ENCODE assay signal across 38 cellular contexts in the genomic region with DNA sequence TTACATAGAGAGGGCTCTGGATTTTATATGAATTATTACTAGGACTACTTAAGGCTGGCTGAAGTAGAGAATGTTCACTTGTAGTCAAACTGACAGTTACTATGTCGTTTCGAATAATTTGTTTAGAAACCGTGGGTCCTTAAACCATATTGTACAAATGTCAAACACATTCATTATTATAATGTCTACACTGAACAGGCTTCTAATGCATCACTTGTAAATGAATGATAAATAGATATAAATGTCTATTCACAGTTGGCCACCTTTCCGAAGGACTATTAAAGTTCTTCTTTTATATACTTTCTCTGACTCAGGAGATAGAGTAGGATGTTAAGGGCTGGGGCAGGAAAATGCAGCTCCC.
"Had no signal": no experiment of that assay in that cellular context is flagged by ENCODE, and none has a peak within 500 bp of the region (broad histone marks: within the 10 kb centered on the region; RNA-seq: fewer than 3 reads in every experiment).

No MANE protein-coding gene starts in this region.

- H3K27ac ChIP-seq: adrenal gland, ascending aorta, body of pancreas, brain microvascular endothelial cell, breast epithelium, cardiac muscle cell had no signal

- H3K36me3 ChIP-seq: adrenal gland, ascending aorta, brain microvascular endothelial cell, breast epithelium, cardiac muscle cell had no signal

- H3K27me3 ChIP-seq: adrenal gland, ascending aorta, body of pancreas, brain microvascular endothelial cell, breast epithelium, cardiac muscle cell had no signal

- DNase-seq: activated effector memory CD4-positive, alpha-beta T cell treated with anti-CD3 and anti-CD28 coated beads, Interleukin-2, amount 50 U/mL, for 16 hours; activated effector memory CD4-positive, alpha-beta T cell treated with Interleukin-2 at 50 U/mL for 16 hours; activated gamma-delta T cell; activated gamma-delta T cell treated with Interleukin-2 at 50 U/mL for 16 hours; activated naive CD4-positive, alpha-beta T cell; activated naive CD4-positive, alpha-beta T cell treated with anti-CD3 and anti-CD28 coated beads for 36 hours; activated naive CD4-positive, alpha-beta T cell treated with anti-CD3 and anti-CD28 coated beads, Interleukin-2, amount 10 ng/mL, durations not matched to agents 7 days and 5 days; activated naive CD4-positive, alpha-beta T cell treated with anti-CD3 and anti-CD28 coated beads, Interleukin-2, amount 50 U/mL, for 16 hours; activated naive CD4-positive, alpha-beta T cell treated with Interleukin-2 at 50 U/mL for 16 hours; activated naive CD8-positive, alpha-beta T cell treated with anti-CD3 and anti-CD28 coated beads for 36 hours; activated naive CD8-positive, alpha-beta T cell treated with anti-CD3 and anti-CD28 coated beads, Interleukin-2, amount 10 ng/mL, durations not matched to agents 7 days and 5 days; activated naive CD8-positive, alpha-beta T cell treated with anti-CD3 and anti-CD28 coated beads, Interleukin-2, amount 50 U/mL, for 24 hours; activated T-cell treated with anti-CD3 and anti-CD28 coated beads, Interleukin-2, amount 50 U/mL, for 1 hour; activated T-cell treated with anti-CD3 and anti-CD28 coated beads, Interleukin-2, amount 50 U/mL, for 24 hours; activated T-cell treated with anti-CD3 and anti-CD28 coated beads, Interleukin-2, amount 50 U/mL, for 4 hours; activated T-cell treated with anti-CD3 and anti-CD28 coated beads, Interleukin-2, amount 50 U/mL, for 48 hours; activated T-cell treated with anti-CD3 and anti-CD28 coated beads, Interleukin-2, amount 50 U/mL, for 72 hours; adrenal gland; amniotic stem cell; amygdala; anterior cingulate cortex; aorta; body of pancreas; brain microvascular endothelial cell; caudate nucleus; central memory CD4-positive, alpha-beta T cell; cerebellar nuclear complex had no signal

- H3K4me3 Mint-ChIP-seq: activated naive CD4-positive, alpha-beta T cell treated with anti-CD3 and anti-CD28 coated beads for 36 hours; activated naive CD4-positive, alpha-beta T cell treated with anti-CD3 and anti-CD28 coated beads, Interleukin-2, amount 10 ng/mL, durations not matched to agents 7 days and 5 days; activated naive CD4-positive, alpha-beta T cell treated with anti-CD3 and anti-CD28 coated beads, Interleukin-2, amount 50 U/mL, for 24 hours; activated naive CD8-positive, alpha-beta T cell; activated naive CD8-positive, alpha-beta T cell treated with anti-CD3 and anti-CD28 coated beads for 36 hours; activated naive CD8-positive, alpha-beta T cell treated with anti-CD3 and anti-CD28 coated beads, Interleukin-2, amount 10 ng/mL, durations not matched to agents 7 days and 5 days; activated naive CD8-positive, alpha-beta T cell treated with anti-CD3 and anti-CD28 coated beads, Interleukin-2, amount 50 U/mL, for 24 hours; activated T-cell treated with anti-CD3 and anti-CD28 coated beads, Interleukin-2, amount 50 U/mL, for 24 hours; activated T-cell treated with anti-CD3 and anti-CD28 coated beads, Interleukin-2, amount 50 U/mL, for 4 hours; activated T-cell treated with anti-CD3 and anti-CD28 coated beads, Interleukin-2, amount 50 U/mL, for 72 hours; activated T-helper 1 cell treated with anti-CD3 and anti-CD28 coated beads, Interleukin-12 subunit alpha, Interleukin-12 subunit beta, Interleukin-2, Interleukin-4 antibody, amounts not matched to agents 30 ng/mL and 10 ng/mL and 1 ng/mL, durations not matched to agents 14 hours and 24 hours and 36 hours; activated T-helper 17 cell treated with anti-CD3 and anti-CD28 coated beads, Interleukin-2, amount 50 U/mL, for 72 hours; brain; central memory CD8-positive, alpha-beta T cell had no signal

- ATAC-seq: activated naive CD4-positive, alpha-beta T cell treated with anti-CD3 and anti-CD28 coated beads, Interleukin-2, amount 50 U/mL, for 72 hours; activated naive CD8-positive, alpha-beta T cell treated with anti-CD3 and anti-CD28 coated beads, Interleukin-2, amount 50 U/mL, for 24 hours; activated T-cell treated with anti-CD3 and anti-CD28 coated beads, Interleukin-2, amount 50 U/mL, for 4 hours; activated T-cell treated with anti-CD3 and anti-CD28 coated beads, Interleukin-2, amount 50 U/mL, for 72 hours; activated T-helper 17 cell treated with anti-CD3 and anti-CD28 coated beads, Interleukin-2, amount 50 U/mL, for 72 hours; body of pancreas had no signal

- H3K27ac Mint-ChIP-seq: activated naive CD4-positive, alpha-beta T cell treated with anti-CD3 and anti-CD28 coated beads for 36 hours; activated naive CD4-positive, alpha-beta T cell treated with anti-CD3 and anti-CD28 coated beads, Interleukin-2, amount 10 ng/mL, durations not matched to agents 7 days and 5 days; activated naive CD4-positive, alpha-beta T cell treated with anti-CD3 and anti-CD28 coated beads, Interleukin-2, amount 50 U/mL, for 24 hours; activated naive CD4-positive, alpha-beta T cell treated with anti-CD3 and anti-CD28 coated beads, Interleukin-2, amount 50 U/mL, for 72 hours; activated naive CD8-positive, alpha-beta T cell; activated naive CD8-positive, alpha-beta T cell treated with anti-CD3 and anti-CD28 coated beads for 36 hours; activated naive CD8-positive, alpha-beta T cell treated with anti-CD3 and anti-CD28 coated beads, Interleukin-2, amount 10 ng/mL, durations not matched to agents 7 days and 5 days; activated naive CD8-positive, alpha-beta T cell treated with anti-CD3 and anti-CD28 coated beads, Interleukin-2, amount 50 U/mL, for 24 hours; activated T-cell treated with anti-CD3 and anti-CD28 coated beads, Interleukin-2, amount 50 U/mL, for 24 hours; activated T-cell treated with anti-CD3 and anti-CD28 coated beads, Interleukin-2, amount 50 U/mL, for 72 hours; activated T-helper 1 cell treated with anti-CD3 and anti-CD28 coated beads, Interleukin-12 subunit alpha, Interleukin-12 subunit beta, Interleukin-2, Interleukin-4 antibody, amounts not matched to agents 30 ng/mL and 10 ng/mL and 1 ng/mL, durations not matched to agents 14 hours and 24 hours and 36 hours; activated T-helper 17 cell treated with anti-CD3 and anti-CD28 coated beads, Interleukin-2, amount 50 U/mL, for 72 hours; activated T-helper 2 cell treated with anti-CD3 and anti-CD28 coated beads, Interferon-gamma antibody, Interleukin-2, Interleukin-4, amounts not matched to agents 10 μg/mL and 5 μg/mL and 100 μg/mL, durations not matched to agents 14 hours and 24 hours and 36 hours; brain had no signal

- H3K4me1 ChIP-seq: adrenal gland, ascending aorta, body of pancreas, breast epithelium had no signal

- H3K4me3 ChIP-seq: adrenal gland, ascending aorta, body of pancreas, breast epithelium, cardiac muscle cell had no signal

- H3K4me1 Mint-ChIP-seq: activated naive CD4-positive, alpha-beta T cell treated with anti-CD3 and anti-CD28 coated beads, Interleukin-2, amount 10 ng/mL, durations not matched to agents 7 days and 5 days; activated naive CD4-positive, alpha-beta T cell treated with anti-CD3 and anti-CD28 coated beads, Interleukin-2, amount 50 U/mL, for 24 hours; activated naive CD8-positive, alpha-beta T cell treated with anti-CD3 and anti-CD28 coated beads for 36 hours; activated naive CD8-positive, alpha-beta T cell treated with anti-CD3 and anti-CD28 coated beads, Interleukin-2, amount 10 ng/mL, durations not matched to agents 7 days and 5 days; activated naive CD8-positive, alpha-beta T cell treated with anti-CD3 and anti-CD28 coated beads, Interleukin-2, amount 50 U/mL, for 24 hours; activated T-helper 17 cell treated with anti-CD3 and anti-CD28 coated beads, Interleukin-2, amount 50 U/mL, for 72 hours; central memory CD8-positive, alpha-beta T cell had no signal

- H3K36me3 Mint-ChIP-seq: activated naive CD4-positive, alpha-beta T cell treated with anti-CD3 and anti-CD28 coated beads, Interleukin-2, amount 10 ng/mL, durations not matched to agents 7 days and 5 days; activated naive CD4-positive, alpha-beta T cell treated with anti-CD3 and anti-CD28 coated beads, Interleukin-2, amount 50 U/mL, for 24 hours; activated naive CD4-positive, alpha-beta T cell treated with anti-CD3 and anti-CD28 coated beads, Interleukin-2, amount 50 U/mL, for 72 hours; activated naive CD8-positive, alpha-beta T cell; activated naive CD8-positive, alpha-beta T cell treated with anti-CD3 and anti-CD28 coated beads for 36 hours; activated naive CD8-positive, alpha-beta T cell treated with anti-CD3 and anti-CD28 coated beads, Interleukin-2, amount 10 ng/mL, durations not matched to agents 7 days and 5 days; brain had no signal

- H3K27me3 Mint-ChIP-seq: activated naive CD4-positive, alpha-beta T cell treated with anti-CD3 and anti-CD28 coated beads, Interleukin-2, amount 10 ng/mL, durations not matched to agents 7 days and 5 days; activated naive CD8-positive, alpha-beta T cell; activated naive CD8-positive, alpha-beta T cell treated with anti-CD3 and anti-CD28 coated beads, Interleukin-2, amount 10 ng/mL, durations not matched to agents 7 days and 5 days; activated naive CD8-positive, alpha-beta T cell treated with anti-CD3 and anti-CD28 coated beads, Interleukin-2, amount 50 U/mL, for 24 hours; activated T-cell treated with anti-CD3 and anti-CD28 coated beads, Interleukin-2, amount 50 U/mL, for 24 hours; activated T-helper 17 cell treated with anti-CD3 and anti-CD28 coated beads, Interleukin-2, amount 50 U/mL, for 72 hours; central memory CD8-positive, alpha-beta T cell had no signal

- H3K9me3 ChIP-seq: adrenal gland, ascending aorta, body of pancreas, breast epithelium had no signal

- H3K9me3 Mint-ChIP-seq: activated naive CD4-positive, alpha-beta T cell treated with anti-CD3 and anti-CD28 coated beads for 36 hours; activated naive CD4-positive, alpha-beta T cell treated with anti-CD3 and anti-CD28 coated beads, Interleukin-2, amount 10 ng/mL, durations not matched to agents 7 days and 5 days; activated naive CD4-positive, alpha-beta T cell treated with anti-CD3 and anti-CD28 coated beads, Interleukin-2, amount 50 U/mL, for 24 hours; activated naive CD4-positive, alpha-beta T cell treated with anti-CD3 and anti-CD28 coated beads, Interleukin-2, amount 50 U/mL, for 72 hours; activated naive CD8-positive, alpha-beta T cell treated with anti-CD3 and anti-CD28 coated beads for 36 hours; activated naive CD8-positive, alpha-beta T cell treated with anti-CD3 and anti-CD28 coated beads, Interleukin-2, amount 10 ng/mL, durations not matched to agents 7 days and 5 days; activated naive CD8-positive, alpha-beta T cell treated with anti-CD3 and anti-CD28 coated beads, Interleukin-2, amount 50 U/mL, for 24 hours; activated T-cell treated with anti-CD3 and anti-CD28 coated beads, Interleukin-2, amount 50 U/mL, for 24 hours; activated T-helper 1 cell treated with anti-CD3 and anti-CD28 coated beads, Interleukin-12 subunit alpha, Interleukin-12 subunit beta, Interleukin-2, Interleukin-4 antibody, amounts not matched to agents 30 ng/mL and 10 ng/mL and 1 ng/mL, durations not matched to agents 14 hours and 24 hours and 36 hours; activated T-helper 17 cell treated with anti-CD3 and anti-CD28 coated beads, Interleukin-2, amount 50 U/mL, for 72 hours; activated T-helper 2 cell treated with anti-CD3 and anti-CD28 coated beads, Interferon-gamma antibody, Interleukin-2, Interleukin-4, amounts not matched to agents 10 μg/mL and 5 μg/mL and 100 μg/mL, durations not matched to agents 14 hours and 24 hours and 36 hours; brain had no signal
